ENCODE assay signal across 35 cellular contexts in genomic region chr1:244789276-244789580, GRCh38.
"Had no signal": no experiment of that assay in that cellular context is flagged by ENCODE, and none has a peak within 500 bp of the region (broad histone marks: within the 10 kb centered on the region; RNA-seq: fewer than 3 reads in every experiment).

No MANE protein-coding gene starts in this region.

- ATAC-seq: esophagus mucosa; heart right ventricle; left lung; lower lobe of right lung; mucosa of descending colon; stimulated activated memory B cell treated with anti-CD40 and anti-IgM and Interleukin-4, amounts not matched to agents 10 μg/mL and 1 μg/mL and 100 μg/mL, for 72 hours; stimulated activated naive CD8-positive, alpha-beta T cell treated with anti-CD3 and anti-CD28 coated beads, Interleukin-15, amount 100 ng/mL, for 72 hours had no signal

- H3K36me3 Mint-ChIP-seq: activated CD4-positive, alpha-beta memory T cell treated with anti-CD3 and anti-CD28 coated beads for 36 hours; activated naive CD8-positive, alpha-beta T cell treated with anti-CD3 and anti-CD28 coated beads, Interleukin-2, amount 10 ng/mL, durations not matched to agents 7 days and 5 days; stimulated activated memory B cell treated with anti-CD40 and anti-IgM and Interleukin-4, amounts not matched to agents 10 μg/mL and 1 μg/mL and 100 μg/mL, for 72 hours had no signal

- H3K27ac ChIP-seq: ascending aorta, brain microvascular endothelial cell, heart right ventricle, left lung, lower lobe of right lung, thyroid gland, upper lobe of left lung, vagina had no signal

- H3K9me3 Mint-ChIP-seq: activated CD4-positive, alpha-beta memory T cell treated with anti-CD3 and anti-CD28 coated beads for 36 hours; activated CD4-positive, alpha-beta T cell treated with anti-CD3 and anti-CD28 coated beads, Interleukin-2, amount 10 ng/mL, durations not matched to agents 24 days and 14 days; activated naive CD4-positive, alpha-beta T cell treated with anti-CD3 and anti-CD28 coated beads for 36 hours; activated naive CD8-positive, alpha-beta T cell treated with anti-CD3 and anti-CD28 coated beads, Interleukin-2, amount 10 ng/mL, durations not matched to agents 7 days and 5 days; activated T-helper 1 cell treated with anti-CD3 and anti-CD28 coated beads, Interleukin-12 subunit alpha, Interleukin-12 subunit beta, Interleukin-2, Interleukin-4 antibody, amounts not matched to agents 30 ng/mL and 10 ng/mL and 1 ng/mL, durations not matched to agents 14 hours and 24 hours and 36 hours; dendritic cell treated with granulocyte-macrophage colony-stimulating factor and Interleukin-4, amounts not matched to agents 40 ng/mL and 50 ng/mL, for 4 days; nephron; stimulated activated memory B cell treated with anti-CD40 and anti-IgM and Interleukin-4, amounts not matched to agents 10 μg/mL and 1 μg/mL and 100 μg/mL, for 72 hours; stimulated activated naive CD8-positive, alpha-beta T cell treated with anti-CD3 and anti-CD28 coated beads, Interleukin-15, amount 100 ng/mL, for 72 hours; T-helper 1 cell treated with Interleukin-12 subunit alpha and Interleukin-12 subunit beta and Interleukin-4 antibody, amounts not matched to agents 30 μg/mL and 1 μg/mL, for 36 hours had no signal

- H3K4me2 ChIP-seq: smooth muscle cell had no signal

- H3K36me3 ChIP-seq: ascending aorta, brain microvascular endothelial cell, heart right ventricle, left lung, lower lobe of right lung, thyroid gland, upper lobe of left lung, vagina had no signal

- H3K27ac Mint-ChIP-seq: activated CD4-positive, alpha-beta memory T cell treated with anti-CD3 and anti-CD28 coated beads for 36 hours; activated CD4-positive, alpha-beta T cell treated with anti-CD3 and anti-CD28 coated beads, Interleukin-2, amount 10 ng/mL, durations not matched to agents 24 days and 14 days; activated naive CD4-positive, alpha-beta T cell treated with anti-CD3 and anti-CD28 coated beads for 36 hours; activated naive CD8-positive, alpha-beta T cell treated with anti-CD3 and anti-CD28 coated beads, Interleukin-2, amount 10 ng/mL, durations not matched to agents 7 days and 5 days; activated T-helper 1 cell treated with anti-CD3 and anti-CD28 coated beads, Interleukin-12 subunit alpha, Interleukin-12 subunit beta, Interleukin-2, Interleukin-4 antibody, amounts not matched to agents 30 ng/mL and 10 ng/mL and 1 ng/mL, durations not matched to agents 14 hours and 24 hours and 36 hours; dendritic cell treated with granulocyte-macrophage colony-stimulating factor and Interleukin-4, amounts not matched to agents 40 ng/mL and 50 ng/mL, for 4 days; endodermal cell; nephron; progenitor cell of endocrine pancreas; stimulated activated memory B cell treated with anti-CD40 and anti-IgM and Interleukin-4, amounts not matched to agents 10 μg/mL and 1 μg/mL and 100 μg/mL, for 72 hours; stimulated activated naive CD8-positive, alpha-beta T cell treated with anti-CD3 and anti-CD28 coated beads, Interleukin-15, amount 100 ng/mL, for 72 hours; T-helper 1 cell treated with Interleukin-12 subunit alpha and Interleukin-12 subunit beta and Interleukin-4 antibody, amounts not matched to agents 30 μg/mL and 1 μg/mL, for 36 hours had no signal

- H3K4me3 Mint-ChIP-seq: activated CD4-positive, alpha-beta memory T cell treated with anti-CD3 and anti-CD28 coated beads for 36 hours; activated CD4-positive, alpha-beta T cell treated with anti-CD3 and anti-CD28 coated beads, Interleukin-2, amount 10 ng/mL, durations not matched to agents 24 days and 14 days; activated naive CD4-positive, alpha-beta T cell treated with anti-CD3 and anti-CD28 coated beads for 36 hours; activated naive CD8-positive, alpha-beta T cell treated with anti-CD3 and anti-CD28 coated beads, Interleukin-2, amount 10 ng/mL, durations not matched to agents 7 days and 5 days; activated T-helper 1 cell treated with anti-CD3 and anti-CD28 coated beads, Interleukin-12 subunit alpha, Interleukin-12 subunit beta, Interleukin-2, Interleukin-4 antibody, amounts not matched to agents 30 ng/mL and 10 ng/mL and 1 ng/mL, durations not matched to agents 14 hours and 24 hours and 36 hours; dendritic cell treated with granulocyte-macrophage colony-stimulating factor and Interleukin-4, amounts not matched to agents 40 ng/mL and 50 ng/mL, for 4 days; endodermal cell; nephron; stimulated activated memory B cell treated with anti-CD40 and anti-IgM and Interleukin-4, amounts not matched to agents 10 μg/mL and 1 μg/mL and 100 μg/mL, for 72 hours; stimulated activated naive CD8-positive, alpha-beta T cell treated with anti-CD3 and anti-CD28 coated beads, Interleukin-15, amount 100 ng/mL, for 72 hours; T-helper 1 cell treated with Interleukin-12 subunit alpha and Interleukin-12 subunit beta and Interleukin-4 antibody, amounts not matched to agents 30 μg/mL and 1 μg/mL, for 36 hours had no signal

- DNase-seq: activated CD4-positive, alpha-beta memory T cell treated with anti-CD3 and anti-CD28 coated beads for 36 hours; activated CD4-positive, alpha-beta T cell treated with anti-CD3 and anti-CD28 coated beads, Interleukin-2, amount 10 ng/mL, durations not matched to agents 24 days and 14 days; activated CD4-positive, CD25-positive, alpha-beta regulatory T cell treated with anti-CD3 and anti-CD28 coated beads, Interleukin-2, amount 50 U/mL, for 72 hours; activated CD8-positive, alpha-beta memory T cell treated with anti-CD3 and anti-CD28 coated beads, Interleukin-2, amount 50 U/mL, for 4 hours; activated effector memory CD4-positive, alpha-beta T cell treated with anti-CD3 and anti-CD28 coated beads, Interleukin-2, amount 50 U/mL, for 16 hours; activated naive CD4-positive, alpha-beta T cell treated with anti-CD3 and anti-CD28 coated beads for 36 hours; activated naive CD8-positive, alpha-beta T cell treated with anti-CD3 and anti-CD28 coated beads, Interleukin-2, amount 10 ng/mL, durations not matched to agents 7 days and 5 days; activated T-cell treated with anti-CD3 and anti-CD28 coated beads, Interleukin-2, amount 50 U/mL, for 1 hour; brain microvascular endothelial cell; foreskin fibroblast; heart right ventricle; kidney glomerular epithelial cell; left lung; lower lobe of right lung; mesenchymal stem cell; mucosa of descending colon; stimulated activated CD4-positive, alpha-beta T cell treated with anti-CD3 and anti-CD28 coated beads, Interleukin-1b, Interleukin-23, amount 100 ng/mL, for 48 hours; stimulated activated CD4-positive, alpha-beta T cell treated with anti-CD3 and anti-CD28 coated beads, Interleukin-4, amount 100 ng/mL, for 4 hours; stimulated activated CD8-positive, alpha-beta memory T cell treated with anti-CD3 and anti-CD28 coated beads, Interleukin-4, amount 100 ng/mL, for 48 hours; stimulated activated naive CD8-positive, alpha-beta T cell treated with anti-CD3 and anti-CD28 coated beads, Interleukin-15, amount 100 ng/mL, for 72 hours; SW 1271; T1000; thyroid gland had no signal

- H3K27me3 ChIP-seq: ascending aorta, brain microvascular endothelial cell, left lung, thyroid gland, upper lobe of left lung, vagina had no signal

- H3K4me1 ChIP-seq: ascending aorta, heart right ventricle, left lung, lower lobe of right lung, thyroid gland, upper lobe of left lung, vagina had no signal

- H3K4me1 Mint-ChIP-seq: activated CD4-positive, alpha-beta T cell treated with anti-CD3 and anti-CD28 coated beads, Interleukin-2, amount 10 ng/mL, durations not matched to agents 24 days and 14 days; activated naive CD8-positive, alpha-beta T cell treated with anti-CD3 and anti-CD28 coated beads, Interleukin-2, amount 10 ng/mL, durations not matched to agents 7 days and 5 days; endodermal cell; nephron; stimulated activated naive CD8-positive, alpha-beta T cell treated with anti-CD3 and anti-CD28 coated beads, Interleukin-15, amount 100 ng/mL, for 72 hours had no signal

- H3K4me3 ChIP-seq: ascending aorta, heart right ventricle, left lung, lower lobe of right lung, mucosa of descending colon, smooth muscle cell, thyroid gland, upper lobe of left lung, vagina had no signal

- H3K27me3 Mint-ChIP-seq: activated CD4-positive, alpha-beta T cell treated with anti-CD3 and anti-CD28 coated beads, Interleukin-2, amount 10 ng/mL, durations not matched to agents 24 days and 14 days; activated naive CD8-positive, alpha-beta T cell treated with anti-CD3 and anti-CD28 coated beads, Interleukin-2, amount 10 ng/mL, durations not matched to agents 7 days and 5 days; stimulated activated memory B cell treated with anti-CD40 and anti-IgM and Interleukin-4, amounts not matched to agents 10 μg/mL and 1 μg/mL and 100 μg/mL, for 72 hours; stimulated activated naive CD8-positive, alpha-beta T cell treated with anti-CD3 and anti-CD28 coated beads, Interleukin-15, amount 100 ng/mL, for 72 hours had no signal

- H3K9me3 ChIP-seq: ascending aorta, heart right ventricle, left lung, lower lobe of right lung, mucosa of descending colon, thyroid gland, upper lobe of left lung, vagina had no signal
